ENCODE assay signal across 8 cellular contexts in the genomic region with DNA sequence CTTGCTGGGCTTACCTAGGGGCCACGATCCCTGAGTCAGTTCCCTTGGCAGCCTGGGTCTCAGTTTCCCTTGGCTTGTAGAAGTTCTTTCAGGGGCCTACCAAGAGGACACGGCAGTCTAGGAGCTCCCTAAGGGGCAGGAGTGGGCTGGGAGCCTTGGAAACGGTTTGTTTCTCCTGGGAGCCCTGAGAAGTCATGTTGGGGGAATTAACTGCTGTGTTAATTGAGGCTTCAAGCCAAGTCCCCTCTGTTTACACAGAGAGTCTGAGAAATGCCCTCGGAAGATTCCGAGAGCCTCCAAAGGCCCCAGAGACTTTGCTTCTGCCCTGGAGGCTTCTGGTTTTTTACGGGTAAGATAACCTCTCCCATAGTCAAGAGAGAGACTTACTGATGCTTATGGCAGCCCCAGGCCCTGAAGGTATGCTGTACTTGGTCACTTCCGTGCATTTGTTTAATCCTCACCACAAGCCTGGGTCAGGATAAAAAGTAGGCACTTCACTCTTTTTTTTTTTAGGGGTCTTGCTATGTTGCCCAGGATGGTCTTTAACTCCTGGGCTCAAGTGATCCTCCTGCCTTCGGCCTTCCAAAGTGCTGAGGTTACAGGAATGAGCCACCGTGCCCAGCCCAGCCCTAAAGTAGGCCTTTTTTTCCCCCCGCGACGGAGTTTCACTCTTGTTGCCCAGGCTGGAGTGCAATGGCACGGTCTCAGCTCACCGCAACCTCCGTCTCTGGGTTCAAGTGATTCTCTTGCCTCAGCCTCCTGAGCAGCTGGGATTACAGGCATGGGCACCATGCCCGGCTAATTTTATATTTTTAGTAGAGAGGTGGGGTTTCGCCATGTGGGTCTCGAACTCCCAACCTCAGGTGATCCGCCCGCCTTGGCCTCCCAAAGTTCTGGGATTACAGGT. TPM values are rescaled to one million over a fixed set of nuclear protein-coding genes. Genes with fewer than 3 reads are reported as not detected.
DNase-seq lines count a peak whose midpoint lies in the region; ATAC-seq and TF ChIP-seq lines count a peak whose summit lies in the region.

No MANE protein-coding gene starts in this region.

- H3K4me3 ChIP-seq in HUES64 (ENCODE audit: low read length) (peak overlapping the region; percentile 18), muscle layer of duodenum (ENCODE audit: low read depth in 1 of 2, low read length in 2 of 2) (peak overlapping the region; percentile 33 to 54)

- no peak for DNase-seq in caudate nucleus (lab: John Stamatoyannopoulos, UW)
- no peak for DNase-seq in stimulated activated CD4-positive, alpha-beta T cell treated with anti-CD3 and anti-CD28 coated beads, Interleukin-2, amount 100 ng/mL, for 48 hours
- no peak for DNase-seq in GM10266 (ENCODE audit: extremely low spot score)

- no peaks in the 10 kb centered on the region for H3K9me3 ChIP-seq in HUES64 (ENCODE audit: insufficient read depth, low read depth, low read length)
- no peaks in the 10 kb centered on the region for H3K9me3 ChIP-seq in muscle layer of duodenum (ENCODE audit: control insufficient read depth in 1 of 2, low read length in 2 of 2)

- H3K9ac ChIP-seq in HUES64 (ENCODE audit: low read depth, low read length): peak overlapping the region; percentile 79

- no peaks in the 10 kb centered on the region for H3K36me3 ChIP-seq in HUES64 (ENCODE audit: insufficient read depth, low read length)
- H3K36me3 ChIP-seq in muscle layer of duodenum (ENCODE audit: control insufficient read depth in 1 of 2, insufficient read depth in 2 of 2, low read length in 2 of 2): no peaks in the 10 kb centered on the region

- H3K4me1 ChIP-seq in HUES64 (ENCODE audit: insufficient read depth, low read length) (peaks cover 35% of the 10 kb centered on the region), muscle layer of duodenum (ENCODE audit: control insufficient read depth in 1 of 2, insufficient read depth in 2 of 2, low read length in 2 of 2) (peaks cover 17 to 20% of the 10 kb centered on the region in 2 donors)

- H3K27ac ChIP-seq in 22Rv1 (peak overlapping the region; percentile 99), HUES64 (ENCODE audit: low read depth, low read length) (peak overlapping the region; percentile 98), caudate nucleus (ENCODE audit: low read depth, low read length) (peak overlapping the region; percentile 86), muscle layer of duodenum (ENCODE audit: low read length) (peak overlapping the region; percentile 99)

- ATAC-seq in GM21786 (IDR thresholded peaks at IDR 0.05; ENCODE audit: unreplicated experiment) (no peak), GM21515 (IDR thresholded peaks at IDR 0.05; ENCODE audit: unreplicated experiment) (no peak)

- H3K27me3 ChIP-seq in HUES64 (ENCODE audit: insufficient read depth, low read length) (no peaks in the 10 kb centered on the region), muscle layer of duodenum (ENCODE audit: low read depth, low read length) (no peaks in the 10 kb centered on the region)

- TF ChIP-seq CTCF in 22Rv1 (IDR thresholded peaks at IDR 0.05): no peak
- no peak for TF ChIP-seq CTCF in GM10266 (IDR thresholded peaks at IDR 0.05; ENCODE audit: control insufficient read depth, insufficient read depth, low read depth, missing control alignments)

- 63% methylated on average over 20 of the region's 20 CpGs for WGBS in HUES64

RNA-seq across cellular contexts. Expression of gene IER2, which starts 15.1 kb away (rescaled TPM):
- polyA plus RNA-seq in HUES64 (2013, experiment 1 of 2): 69.4 TPM
- 82.7 TPM for polyA plus RNA-seq in HUES64 (2013, experiment 2 of 2)

RNA-seq across cellular contexts. Expression of gene STX10, which starts 15.2 kb away (rescaled TPM):
- polyA plus RNA-seq in HUES64 (2013, experiment 1 of 2): 36.1 TPM
- polyA plus RNA-seq in HUES64 (2013, experiment 2 of 2): 36.6 TPM

RNA-seq across cellular contexts. Expression of gene NACC1, which starts 47.3 kb away (rescaled TPM):
- polyA plus RNA-seq in HUES64 (2013, experiment 1 of 2): 102 TPM
- polyA plus RNA-seq in HUES64 (2013, experiment 2 of 2): 90.5 TPM

RNA-seq across cellular contexts. Expression of gene TRMT1, which starts 48.8 kb away (rescaled TPM):
- 53.1 TPM for polyA plus RNA-seq in HUES64 (2013, experiment 1 of 2)
- 43.1 TPM for polyA plus RNA-seq in HUES64 (2013, experiment 2 of 2)
